In the genomic region with DNA sequence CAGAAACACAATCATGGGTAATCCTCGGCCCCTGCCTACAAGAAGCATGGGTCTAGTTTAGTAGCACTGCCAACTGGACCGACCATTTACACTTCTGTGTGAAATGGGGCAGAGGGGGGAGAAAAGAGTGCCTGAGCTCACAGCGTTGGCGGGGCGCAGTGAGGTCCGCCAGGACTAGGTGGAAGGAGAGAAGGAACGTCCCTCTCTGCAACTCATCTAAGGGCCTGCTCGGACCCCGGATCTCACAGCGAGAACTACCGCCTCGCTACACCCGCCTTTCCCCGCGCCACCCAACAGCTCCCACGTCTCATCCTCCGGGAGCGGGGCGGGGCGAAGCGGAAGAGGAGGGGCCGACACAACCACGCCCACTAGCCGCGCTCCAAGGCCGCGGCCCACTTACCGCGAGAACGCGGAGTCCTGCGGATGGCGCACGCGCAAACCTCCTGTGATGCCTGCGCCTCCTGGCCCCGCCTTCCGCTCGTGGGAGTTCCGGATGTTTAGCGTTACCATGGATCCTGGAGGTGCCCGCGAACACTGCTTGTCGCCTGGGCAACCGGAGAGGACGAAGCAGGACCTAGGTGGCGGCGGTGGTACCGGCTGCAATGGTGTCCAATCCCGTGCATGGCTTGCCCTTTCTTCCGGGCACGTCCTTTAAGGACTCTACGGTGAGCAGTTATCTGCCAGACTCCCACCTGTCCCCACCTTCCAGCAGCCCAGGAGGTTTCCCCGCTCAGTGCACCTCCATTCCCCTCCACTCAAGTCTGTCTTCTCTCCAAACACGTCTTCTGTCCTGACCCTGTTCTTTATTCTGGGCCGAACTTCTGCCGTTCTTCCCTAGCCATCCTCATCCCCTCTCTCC, we compare ENCODE assay signal across 1 cellular context.
TF ChIP-seq lines count a peak whose summit lies in the region.

A gene with protein sequence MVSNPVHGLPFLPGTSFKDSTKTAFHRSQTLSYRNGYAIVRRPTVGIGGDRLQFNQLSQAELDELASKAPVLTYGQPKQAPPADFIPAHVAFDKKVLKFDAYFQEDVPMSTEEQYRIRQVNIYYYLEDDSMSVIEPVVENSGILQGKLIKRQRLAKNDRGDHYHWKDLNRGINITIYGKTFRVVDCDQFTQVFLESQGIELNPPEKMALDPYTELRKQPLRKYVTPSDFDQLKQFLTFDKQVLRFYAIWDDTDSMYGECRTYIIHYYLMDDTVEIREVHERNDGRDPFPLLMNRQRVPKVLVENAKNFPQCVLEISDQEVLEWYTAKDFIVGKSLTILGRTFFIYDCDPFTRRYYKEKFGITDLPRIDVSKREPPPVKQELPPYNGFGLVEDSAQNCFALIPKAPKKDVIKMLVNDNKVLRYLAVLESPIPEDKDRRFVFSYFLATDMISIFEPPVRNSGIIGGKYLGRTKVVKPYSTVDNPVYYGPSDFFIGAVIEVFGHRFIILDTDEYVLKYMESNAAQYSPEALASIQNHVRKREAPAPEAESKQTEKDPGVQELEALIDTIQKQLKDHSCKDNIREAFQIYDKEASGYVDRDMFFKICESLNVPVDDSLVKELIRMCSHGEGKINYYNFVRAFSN (plus strand): TSS at position 534 of the 859 bp plus-strand sequence. CDS start 69 bp downstream, at position 603.

TF ChIP-seq in SK-N-SH, 30 proteins besides CTCF, POLR2A, EP300 and RAD21 (continued from another document):
- TF ChIP-seq, protein P1, sequence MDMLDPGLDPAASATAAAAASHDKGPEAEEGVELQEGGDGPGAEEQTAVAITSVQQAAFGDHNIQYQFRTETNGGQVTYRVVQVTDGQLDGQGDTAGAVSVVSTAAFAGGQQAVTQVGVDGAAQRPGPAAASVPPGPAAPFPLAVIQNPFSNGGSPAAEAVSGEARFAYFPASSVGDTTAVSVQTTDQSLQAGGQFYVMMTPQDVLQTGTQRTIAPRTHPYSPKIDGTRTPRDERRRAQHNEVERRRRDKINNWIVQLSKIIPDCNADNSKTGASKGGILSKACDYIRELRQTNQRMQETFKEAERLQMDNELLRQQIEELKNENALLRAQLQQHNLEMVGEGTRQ (IDR thresholded peaks at IDR 0.05; ENCODE audit: borderline replicate concordance, low read depth, low read length) = no peak
- TF ChIP-seq GATA2 (CRISPR knock-in tag; IDR thresholded peaks at IDR 0.05) (no peak), MXI1 (IDR thresholded peaks at IDR 0.05; ENCODE audit: low read depth, low read length) (peak; percentile 95), EZH2phosphoT487 (IDR thresholded peaks at IDR 0.05; ENCODE audit: borderline replicate concordance, low read depth) (no peak), YY1 (IDR thresholded peaks at IDR 0.05; ENCODE audit: low read depth) (no peak), SMC3 (IDR thresholded peaks at IDR 0.05; ENCODE audit: low read depth, low read length) (no peak), FOXJ3 (CRISPR knock-in tag; IDR thresholded peaks at IDR 0.05) (no peak), NRF1 (IDR thresholded peaks at IDR 0.05; ENCODE audit: low read depth, low read length) (peak; percentile 64; the same call in 1 of the 2 replicates), JUND (IDR thresholded peaks at IDR 0.05) (no peak), FOSL2 (IDR thresholded peaks at IDR 0.05; ENCODE audit: borderline replicate concordance, low read depth) (no peak), ELF1 (IDR thresholded peaks at IDR 0.05) (no peak), RXRA (IDR thresholded peaks at IDR 0.05; ENCODE audit: borderline replicate concordance, low read depth) (no peak), RCOR1 (IDR thresholded peaks at IDR 0.05; ENCODE audit: low read length) (no peak), NFIC (IDR thresholded peaks at IDR 0.05; ENCODE audit: borderline replicate concordance) (no peak), RFX5 (IDR thresholded peaks at IDR 0.05; ENCODE audit: low read length) (no peak), MEF2A (IDR thresholded peaks at IDR 0.05; ENCODE audit: borderline replicate concordance, low read depth) (no peak), CHD2 (IDR thresholded peaks at IDR 0.05; ENCODE audit: low read length, partially characterized antibody) (peak; percentile 100), GABPA (IDR thresholded peaks at IDR 0.05; ENCODE audit: low read depth) (peak; percentile 62; the same call in 1 of the 2 replicates), SIN3A (IDR thresholded peaks at IDR 0.05; ENCODE audit: borderline replicate concordance, low read depth, low read length) (peak; percentile 92)
- TF ChIP-seq, protein P2, sequence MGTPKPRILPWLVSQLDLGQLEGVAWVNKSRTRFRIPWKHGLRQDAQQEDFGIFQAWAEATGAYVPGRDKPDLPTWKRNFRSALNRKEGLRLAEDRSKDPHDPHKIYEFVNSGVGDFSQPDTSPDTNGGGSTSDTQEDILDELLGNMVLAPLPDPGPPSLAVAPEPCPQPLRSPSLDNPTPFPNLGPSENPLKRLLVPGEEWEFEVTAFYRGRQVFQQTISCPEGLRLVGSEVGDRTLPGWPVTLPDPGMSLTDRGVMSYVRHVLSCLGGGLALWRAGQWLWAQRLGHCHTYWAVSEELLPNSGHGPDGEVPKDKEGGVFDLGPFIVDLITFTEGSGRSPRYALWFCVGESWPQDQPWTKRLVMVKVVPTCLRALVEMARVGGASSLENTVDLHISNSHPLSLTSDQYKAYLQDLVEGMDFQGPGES (IDR thresholded peaks at IDR 0.05; ENCODE audit: low read depth, low read length) = no peak
- TF ChIP-seq, protein P3, sequence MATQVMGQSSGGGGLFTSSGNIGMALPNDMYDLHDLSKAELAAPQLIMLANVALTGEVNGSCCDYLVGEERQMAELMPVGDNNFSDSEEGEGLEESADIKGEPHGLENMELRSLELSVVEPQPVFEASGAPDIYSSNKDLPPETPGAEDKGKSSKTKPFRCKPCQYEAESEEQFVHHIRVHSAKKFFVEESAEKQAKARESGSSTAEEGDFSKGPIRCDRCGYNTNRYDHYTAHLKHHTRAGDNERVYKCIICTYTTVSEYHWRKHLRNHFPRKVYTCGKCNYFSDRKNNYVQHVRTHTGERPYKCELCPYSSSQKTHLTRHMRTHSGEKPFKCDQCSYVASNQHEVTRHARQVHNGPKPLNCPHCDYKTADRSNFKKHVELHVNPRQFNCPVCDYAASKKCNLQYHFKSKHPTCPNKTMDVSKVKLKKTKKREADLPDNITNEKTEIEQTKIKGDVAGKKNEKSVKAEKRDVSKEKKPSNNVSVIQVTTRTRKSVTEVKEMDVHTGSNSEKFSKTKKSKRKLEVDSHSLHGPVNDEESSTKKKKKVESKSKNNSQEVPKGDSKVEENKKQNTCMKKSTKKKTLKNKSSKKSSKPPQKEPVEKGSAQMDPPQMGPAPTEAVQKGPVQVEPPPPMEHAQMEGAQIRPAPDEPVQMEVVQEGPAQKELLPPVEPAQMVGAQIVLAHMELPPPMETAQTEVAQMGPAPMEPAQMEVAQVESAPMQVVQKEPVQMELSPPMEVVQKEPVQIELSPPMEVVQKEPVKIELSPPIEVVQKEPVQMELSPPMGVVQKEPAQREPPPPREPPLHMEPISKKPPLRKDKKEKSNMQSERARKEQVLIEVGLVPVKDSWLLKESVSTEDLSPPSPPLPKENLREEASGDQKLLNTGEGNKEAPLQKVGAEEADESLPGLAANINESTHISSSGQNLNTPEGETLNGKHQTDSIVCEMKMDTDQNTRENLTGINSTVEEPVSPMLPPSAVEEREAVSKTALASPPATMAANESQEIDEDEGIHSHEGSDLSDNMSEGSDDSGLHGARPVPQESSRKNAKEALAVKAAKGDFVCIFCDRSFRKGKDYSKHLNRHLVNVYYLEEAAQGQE (IDR thresholded peaks at IDR 0.05; ENCODE audit: low read depth, low read length) = no peak
- TF ChIP-seq, protein P4, sequence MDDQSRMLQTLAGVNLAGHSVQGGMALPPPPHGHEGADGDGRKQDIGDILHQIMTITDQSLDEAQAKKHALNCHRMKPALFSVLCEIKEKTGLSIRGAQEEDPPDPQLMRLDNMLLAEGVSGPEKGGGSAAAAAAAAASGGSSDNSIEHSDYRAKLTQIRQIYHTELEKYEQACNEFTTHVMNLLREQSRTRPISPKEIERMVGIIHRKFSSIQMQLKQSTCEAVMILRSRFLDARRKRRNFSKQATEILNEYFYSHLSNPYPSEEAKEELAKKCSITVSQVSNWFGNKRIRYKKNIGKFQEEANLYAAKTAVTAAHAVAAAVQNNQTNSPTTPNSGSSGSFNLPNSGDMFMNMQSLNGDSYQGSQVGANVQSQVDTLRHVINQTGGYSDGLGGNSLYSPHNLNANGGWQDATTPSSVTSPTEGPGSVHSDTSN (IDR thresholded peaks at IDR 0.05) = no peak; the same call in 1 of the 2 replicates
- TF ChIP-seq, protein P5, sequence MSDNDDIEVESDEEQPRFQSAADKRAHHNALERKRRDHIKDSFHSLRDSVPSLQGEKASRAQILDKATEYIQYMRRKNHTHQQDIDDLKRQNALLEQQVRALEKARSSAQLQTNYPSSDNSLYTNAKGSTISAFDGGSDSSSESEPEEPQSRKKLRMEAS (IDR thresholded peaks at IDR 0.05; ENCODE audit: low read depth) = no peak; the same call in 1 of the 2 replicates
- TF ChIP-seq, protein P6, sequence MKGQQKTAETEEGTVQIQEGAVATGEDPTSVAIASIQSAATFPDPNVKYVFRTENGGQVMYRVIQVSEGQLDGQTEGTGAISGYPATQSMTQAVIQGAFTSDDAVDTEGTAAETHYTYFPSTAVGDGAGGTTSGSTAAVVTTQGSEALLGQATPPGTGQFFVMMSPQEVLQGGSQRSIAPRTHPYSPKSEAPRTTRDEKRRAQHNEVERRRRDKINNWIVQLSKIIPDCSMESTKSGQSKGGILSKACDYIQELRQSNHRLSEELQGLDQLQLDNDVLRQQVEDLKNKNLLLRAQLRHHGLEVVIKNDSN (IDR thresholded peaks at IDR 0.05; ENCODE audit: borderline replicate concordance, low read depth) = no peak
